Comparison of ENCODE assay signal across 8 cellular contexts in the genomic region with DNA sequence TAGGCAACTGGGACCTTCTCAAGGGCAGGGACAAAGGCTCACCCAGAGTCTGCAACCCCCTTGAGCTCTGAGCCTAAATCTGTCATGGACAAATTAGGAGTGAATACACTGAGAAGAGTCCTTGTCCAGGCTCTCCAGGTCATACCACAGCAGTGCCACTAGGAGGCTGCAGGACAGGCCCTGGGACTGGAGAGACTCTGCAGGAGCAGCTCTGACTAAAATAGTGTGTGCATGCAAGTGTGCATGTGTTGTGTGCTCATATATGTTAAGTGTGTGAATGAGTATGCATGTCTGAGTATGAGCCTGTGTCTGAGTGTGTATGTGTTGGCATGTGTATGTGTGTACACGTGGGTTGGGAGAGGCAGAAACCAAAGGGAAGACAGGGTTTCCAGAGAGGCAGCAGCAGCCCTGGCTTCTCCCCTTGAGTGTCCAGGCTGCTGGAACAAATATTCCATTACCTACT.
DNase-seq lines count a peak whose midpoint lies in the region; ATAC-seq and TF ChIP-seq lines count a peak whose summit lies in the region.

No MANE protein-coding gene starts in this region.

- TF ChIP-seq CTCF in LNCAP (IDR thresholded peaks at IDR 0.05) = peak; percentile 39
- peak; percentile 80 for TF ChIP-seq CTCF in astrocyte of the cerebellum (IDR thresholded peaks at IDR 0.05; ENCODE audit: low read depth, low read length, missing control alignments)

- H3K4me3 ChIP-seq in astrocyte of the cerebellum (ENCODE audit: low read depth, low read length) = no peak overlapping the region

- in situ Hi-C loops in astrocyte of the cerebellum (cut with HindIII; ENCODE audit: low sequenced_read_pairs) = no loop called here

- peak; percentile 67 for DNase-seq in ELR (ENCODE audit: low read depth)
- DNase-seq in astrocyte of the cerebellum (ENCODE audit: low read depth) = no peak
- peak; percentile 48 for DNase-seq in left kidney (ENCODE audit: low read depth, low spot score)
- no peak for DNase-seq in hippocampal formation (lab: John Stamatoyannopoulos, UW)
- no peak for DNase-seq in NCI-H2029 (lab: John Stamatoyannopoulos, UW)
- no peak for DNase-seq in activated CD8-positive, alpha-beta memory T cell treated with anti-CD3 and anti-CD28 coated beads, Interleukin-2, amount 50 U/mL, for 48 hours

- no peak for ATAC-seq in GM21526 (IDR thresholded peaks at IDR 0.05; ENCODE audit: low FRiP score, unreplicated experiment)

Comparison
In these comparisons a context has a peak if more than half of its experiments do, and no peak if none do; other contexts are left out.
1. DNase-seq: peak in ELR (single experiment) and left kidney (single experiment); none in astrocyte of the cerebellum (single experiment), hippocampal formation (0 of 2), NCI-H2029 (single experiment) and activated CD8-positive, alpha-beta memory T cell treated with anti-CD3 and anti-CD28 coated beads, Interleukin-2, amount 50 U/mL, for 48 hours (single experiment).